ENCODE assay signal across 14 cellular contexts in the genomic region with DNA sequence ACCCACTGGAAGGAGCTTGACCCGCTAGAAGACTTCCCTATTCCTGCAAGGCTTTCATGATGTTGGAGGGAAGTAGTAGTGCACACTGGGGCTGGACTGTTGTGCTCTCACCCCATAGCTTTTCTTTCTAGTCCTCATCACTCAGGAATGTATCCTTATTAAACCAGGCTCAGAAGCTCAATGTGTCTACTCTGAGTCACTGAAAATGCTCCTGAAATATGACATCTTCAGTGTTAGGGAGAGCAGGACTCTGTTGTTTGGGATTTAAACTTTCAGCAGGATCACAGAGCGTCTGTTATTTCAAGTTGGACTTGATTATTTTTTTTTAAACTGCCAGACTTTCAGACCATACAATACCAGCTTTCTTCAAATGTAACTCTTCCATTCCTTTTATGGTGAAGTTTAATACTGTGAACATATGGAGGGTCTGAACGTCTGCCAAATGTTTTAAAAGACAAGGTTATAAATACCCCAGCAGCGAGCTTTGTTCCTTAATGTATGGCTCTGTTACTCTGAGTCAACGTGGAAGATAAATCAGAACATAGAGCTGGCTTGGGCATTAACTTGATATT.
A peak's percentile ranks its signal among the peaks of the same experiment; 100 is the strongest.
DNase-seq lines count a peak whose midpoint lies in the region; ATAC-seq and TF ChIP-seq lines count a peak whose summit lies in the region.
"Had no signal": no experiment of that assay in that cellular context is flagged by ENCODE, and none has a peak within 500 bp of the region (broad histone marks: within the 10 kb centered on the region; RNA-seq: fewer than 3 reads in every experiment).

No MANE protein-coding gene starts in this region.

- peaks cover 11% of the 10 kb centered on the region for H3K4me1 ChIP-seq in mammary epithelial cell (ENCODE audit: insufficient read depth, low read length)
- H3K4me1 ChIP-seq: pancreas had no signal

- H3K27me3 ChIP-seq in MG63 (no peaks in the 10 kb centered on the region), mammary epithelial cell (ENCODE audit: insufficient read depth, low read length) (no peaks in the 10 kb centered on the region), WERI-Rb-1 (ENCODE audit: insufficient read depth, low read depth, severe bottlenecking) (no peaks in the 10 kb centered on the region)

- dilution Hi-C loops in mammary epithelial cell (cut with HindIII; ENCODE audit: low sequenced_read_pairs): no loop called here

- peak; percentile 23 for DNase-seq in AG09319 (ENCODE audit: extremely low read depth, low read depth)
- DNase-seq in MG63: peak; percentile 51
- peak; percentile 10 for DNase-seq in mammary epithelial cell
- peak; percentile 6 for DNase-seq in medulla oblongata (ENCODE audit: extremely low spot score)
- no peak for DNase-seq in HuH-7.5 (ENCODE audit: low spot score)
- DNase-seq in stimulated activated CD4-positive, alpha-beta T cell treated with anti-CD3 and anti-CD28 coated beads, Interleukin-2, amount 100 ng/mL, for 48 hours: no peak
- DNase-seq in WERI-Rb-1: no peak
- DNase-seq: activated CD8-positive, alpha-beta memory T cell treated with anti-CD3 and anti-CD28 coated beads, Interleukin-2, amount 50 U/mL, for 4 hours; CD8-positive, alpha-beta memory T cell; central memory CD4-positive, alpha-beta T cell; H7; NCI-H187 treated with DMSO at 0.1 percent for 48 hours; pancreas had no signal

- no peaks in the 10 kb centered on the region for H3K79me2 ChIP-seq in mammary epithelial cell (ENCODE audit: insufficient read depth, low read length)

- peak overlapping the region; percentile 7 for H2AFZ ChIP-seq in mammary epithelial cell (ENCODE audit: low read depth, low read length)

- ATAC-seq in HG02981 (IDR thresholded peaks at IDR 0.05; ENCODE audit: unreplicated experiment): no peak

- CTCF ChIA-PET in mammary epithelial cell (lab: Charles Lee; ENCODE audit: low non-redundant PET): no interaction called here

- no peak overlapping the region for H3K9ac ChIP-seq in mammary epithelial cell (ENCODE audit: insufficient read depth, low read length)

- peak overlapping the region; percentile 25 for H3K4me2 ChIP-seq in mammary epithelial cell (ENCODE audit: insufficient read depth, low read depth, low read length)

- WGBS in mammary epithelial cell (ENCODE audit: low coverage, missing lambda C conversion rate): 25% methylated on average over 5 of the region's 5 CpGs

- no peak for TF ChIP-seq CTCF in AG09319 (IDR thresholded peaks at IDR 0.05; ENCODE audit: low read depth, low read length)
- no peak for TF ChIP-seq CTCF in mammary epithelial cell (conservative IDR thresholded peaks at IDR 0.05 in 1 of 2, IDR thresholded peaks at IDR 0.05 in 1 of 2; ENCODE audit: extremely low read depth in 1 of 2, insufficient read depth in 1 of 2, low read depth in 1 of 2, low read length in 2 of 2)
- no peak for TF ChIP-seq CTCF in WERI-Rb-1 (IDR thresholded peaks at IDR 0.05; ENCODE audit: low read depth, low read length)

- BruUV-seq in mammary epithelial cell (replicated peaks; lab: Mats Ljungman, UMichigan): no TSS peak

- H3K4me3 ChIP-seq in MG63 (no peak overlapping the region), mammary epithelial cell (replicated peaks in 1 of 3; ENCODE audit: insufficient read depth in 1 of 3, low read depth in 2 of 3, low read length in 3 of 3) (no peak overlapping the region), WERI-Rb-1 (ENCODE audit: low read depth, low read length) (no peak overlapping the region)
- H3K4me3 ChIP-seq: pancreas had no signal

- H3K27ac ChIP-seq in mammary epithelial cell (ENCODE audit: insufficient read depth, low read depth, low read length) (no peak overlapping the region), WERI-Rb-1 (no peak overlapping the region)
- H3K27ac ChIP-seq: pancreas had no signal

- in situ Hi-C loops in mammary epithelial cell (cut with MboI; ENCODE audit: low sequenced_read_pairs in 2 of 2): no loop called here

- no peaks in the 10 kb centered on the region for H4K20me1 ChIP-seq in mammary epithelial cell (ENCODE audit: insufficient read depth, low read length)

- H3K9me3 ChIP-seq in MG63 (no peaks in the 10 kb centered on the region), mammary epithelial cell (replicated peaks; ENCODE audit: insufficient read depth, low read length) (no peaks in the 10 kb centered on the region), WERI-Rb-1 (ENCODE audit: severe bottlenecking) (no peaks in the 10 kb centered on the region)
- H3K9me3 ChIP-seq: pancreas had no signal

- intact Hi-C loops in mammary epithelial cell (cut with micrococcal nuclease): no loop called here

- H3K36me3 ChIP-seq in MG63: no peaks in the 10 kb centered on the region
- no peaks in the 10 kb centered on the region for H3K36me3 ChIP-seq in mammary epithelial cell (ENCODE audit: insufficient read depth, low read length)
- H3K36me3 ChIP-seq in WERI-Rb-1: no peaks in the 10 kb centered on the region
- H3K36me3 ChIP-seq: pancreas had no signal

Comparison
In these comparisons a context has a peak if more than half of its experiments do, and no peak if none do; other contexts are left out.
1. DNase-seq: peak in AG09319 (single experiment), MG63 (single experiment), mammary epithelial cell (single experiment) and medulla oblongata (single experiment); none in HuH-7.5 (single experiment), stimulated activated CD4-positive, alpha-beta T cell treated with anti-CD3 and anti-CD28 coated beads, Interleukin-2, amount 100 ng/mL, for 48 hours (0 of 2) and WERI-Rb-1 (single experiment).